9 cellular contexts compared by ENCODE assay signal in genomic region chr7:51224811-51225581, GRCh38.
DNase-seq lines count a peak whose midpoint lies in the region; ATAC-seq and TF ChIP-seq lines count a peak whose summit lies in the region.
"Had no signal": no experiment of that assay in that cellular context is flagged by ENCODE, and none has a peak within 500 bp of the region (broad histone marks: within the 10 kb centered on the region; RNA-seq: fewer than 3 reads in every experiment).

No MANE protein-coding gene starts in this region.

- POLR2A ChIA-PET in OCI-LY7 (lab: Charles Lee), result no interaction called here

- no peaks in the 10 kb centered on the region for H3K9me2 ChIP-seq in OCI-LY7 (ENCODE audit: insufficient read depth, low read length)

- no peaks in the 10 kb centered on the region for H3K27me3 ChIP-seq in transverse colon
- H3K27me3 ChIP-seq: ascending aorta had no signal

- BruUV-seq in OCI-LY7 (replicated peaks; lab: Mats Ljungman, UMichigan), result no TSS peak

- in situ Hi-C loops in transverse colon (cut with MboI; ENCODE audit: low pct_ligation_motif_present in 1 of 4, low pct_unique_long_range_greater_than_20kb in 1 of 4, low sequenced_read_pairs in 3 of 4), result loop anchor here in 2 of 4 donors (10.0 to 25.0 kb wide), 2 partner anchors 137 to 140 kb away; no protein-coding TSS in a partner anchor

- CTCF ChIA-PET in OCI-LY7 (lab: Charles Lee; ENCODE audit: unreplicated experiment), result no interaction called here

- peak; percentile 20 for DNase-seq in NCI-H82 (lab: John Stamatoyannopoulos, UW)
- DNase-seq in NCI-H82 treated with DMSO at 0.1 percent for 48 hours (lab: John Stamatoyannopoulos, UW; ENCODE audit: unreplicated experiment), result no peak
- DNase-seq in RPMI8226, result peak; percentile 77
- DNase-seq in islet precursor cell, result peak; percentile 79
- peak; percentile 85 for DNase-seq in transverse colon
- no peak for DNase-seq in OCI-LY7 (ENCODE audit: low spot score)
- no peak for DNase-seq in effector CD4-positive, alpha-beta T cell

- no peak overlapping the region for H2AFZ ChIP-seq in OCI-LY7 (ENCODE audit: low read length)

- no peaks in the 10 kb centered on the region for H4K20me1 ChIP-seq in OCI-LY7 (ENCODE audit: insufficient read depth, low read length)

- intact Hi-C loops in transverse colon (cut with DNase I; ENCODE audit: low total_unique reads), result no loop called here
- intact Hi-C loops in OCI-LY7 (cut with micrococcal nuclease; ENCODE audit: unreplicated experiment), result no loop called here

- TF ChIP-seq POLR2A in transverse colon (IDR thresholded peaks at IDR 0.05), result no peak

- TF ChIP-seq CTCF in transverse colon (IDR thresholded peaks at IDR 0.05) (peak; percentile 38 to 83 (median 60)), OCI-LY7 (conservative IDR thresholded peaks at IDR 0.05; ENCODE audit: low read length) (no peak)

- no peaks in the 10 kb centered on the region for H3K79me2 ChIP-seq in OCI-LY7 (ENCODE audit: insufficient read depth, low read depth, low read length)

- H3K4me3 ChIP-seq in transverse colon (no peak overlapping the region), OCI-LY7 (ENCODE audit: low read depth, low read length, poor library complexity, severe bottlenecking) (no peak overlapping the region)
- H3K4me3 ChIP-seq: ascending aorta had no signal

- H3K27ac ChIP-seq in transverse colon, result peak overlapping the region in 3 of 4 donors; percentile 3 to 28 (median 18)
- H3K27ac ChIP-seq in OCI-LY7 (ENCODE audit: low read depth, low read length, poor library complexity, severe bottlenecking), result no peak overlapping the region
- H3K27ac ChIP-seq: ascending aorta had no signal

- H3K36me3 ChIP-seq in transverse colon, result no peaks in the 10 kb centered on the region
- no peaks in the 10 kb centered on the region for H3K36me3 ChIP-seq in OCI-LY7 (ENCODE audit: insufficient read depth, low read length)
- H3K36me3 ChIP-seq: ascending aorta had no signal

- no peak for TF ChIP-seq EP300 in transverse colon (IDR thresholded peaks at IDR 0.05; ENCODE audit: low read depth)

- H3K4me1 ChIP-seq in transverse colon (peaks cover 0 to 13% (median 7%) of the 10 kb centered on the region in 4 donors), OCI-LY7 (ENCODE audit: insufficient read depth, low read length, poor library complexity, severe bottlenecking) (no peaks in the 10 kb centered on the region)
- H3K4me1 ChIP-seq: ascending aorta had no signal

- no peak overlapping the region for H3K4me2 ChIP-seq in OCI-LY7 (ENCODE audit: low read length)

- H3K9me3 ChIP-seq in transverse colon (no peaks in the 10 kb centered on the region), OCI-LY7 (ENCODE audit: low read length) (no peaks in the 10 kb centered on the region)
- H3K9me3 ChIP-seq: ascending aorta had no signal

- 43 to 65% methylated on average over 5 to 17 of the region's 17 CpGs for WGBS in transverse colon (ENCODE audit: low coverage in 1 of 2), 2 donors

- ATAC-seq in GM21381 (IDR thresholded peaks at IDR 0.05; ENCODE audit: unreplicated experiment), result no peak

Comparison
In these comparisons a context has a peak if more than half of its experiments do, and no peak if none do; other contexts are left out.
1. DNase-seq: peak in NCI-H82 (single experiment), RPMI8226 (single experiment), islet precursor cell (single experiment) and transverse colon (single experiment); none in NCI-H82 treated with DMSO at 0.1 percent for 48 hours (single experiment), OCI-LY7 (single experiment) and effector CD4-positive, alpha-beta T cell (single experiment).